10 cellular contexts compared by ENCODE assay signal in genomic region chrX:107677909-107678308, GRCh38. TPM values are rescaled to one million over a fixed set of nuclear protein-coding genes. Genes with fewer than 3 reads are reported as not detected.
A peak's percentile ranks its signal among the peaks of the same experiment; 100 is the strongest.
DNase-seq lines count a peak whose midpoint lies in the region; ATAC-seq and TF ChIP-seq lines count a peak whose summit lies in the region.
"Had no signal": no experiment of that assay in that cellular context is flagged by ENCODE, and none has a peak within 500 bp of the region (broad histone marks: within the 10 kb centered on the region; RNA-seq: fewer than 3 reads in every experiment).

No MANE protein-coding gene starts in this region.

- H3K27me3 ChIP-seq in heart left ventricle = peaks cover 0 to 8% (median 0%) of the 10 kb centered on the region in 9 donors

- ATAC-seq in activated CD8-positive, alpha-beta T cell treated with anti-CD3 and anti-CD28 coated beads, Interleukin-2, amount 10 ng/mL, durations not matched to agents 7 days and 5 days = no peak
- ATAC-seq in heart left ventricle = no peak
- no peak for ATAC-seq in GM19455 (IDR thresholded peaks at IDR 0.05; ENCODE audit: unreplicated experiment)

- no peaks in the 10 kb centered on the region for H3K9me3 ChIP-seq in heart left ventricle

- no peaks in the 10 kb centered on the region for H3K27me3 Mint-ChIP-seq in Calu3 (ENCODE audit: unreplicated experiment)
- no peaks in the 10 kb centered on the region for H3K27me3 Mint-ChIP-seq in activated CD8-positive, alpha-beta T cell treated with anti-CD3 and anti-CD28 coated beads, Interleukin-2, amount 10 ng/mL, durations not matched to agents 7 days and 5 days (ENCODE audit: low read depth)

- H3K9me3 Mint-ChIP-seq in Calu3 (ENCODE audit: low read depth, unreplicated experiment) = no peaks in the 10 kb centered on the region
- H3K9me3 Mint-ChIP-seq in activated CD8-positive, alpha-beta T cell treated with anti-CD3 and anti-CD28 coated beads, Interleukin-2, amount 10 ng/mL, durations not matched to agents 7 days and 5 days (ENCODE audit: insufficient read depth) = no peaks in the 10 kb centered on the region

- TF ChIP-seq CTCF in Calu3 (IDR thresholded peaks at IDR 0.05; ENCODE audit: unreplicated experiment) (no peak), heart left ventricle (IDR thresholded peaks at IDR 0.05) (no peak)

- TF ChIP-seq POLR2A in heart left ventricle (IDR thresholded peaks at IDR 0.05) = no peak

- intact Hi-C loops in Calu3 (cut with micrococcal nuclease; ENCODE audit: unreplicated experiment) = loop anchor here (2.0 to 5.0 kb wide), 2 partner anchors 33 to 54 kb away; no protein-coding TSS in a partner anchor
- intact Hi-C loops in heart left ventricle (cut with DNase I) = loop anchor here in 3 of 10 donors (2.0 to 5.0 kb wide), 3 partner anchors 34 to 39 kb away; no protein-coding TSS in a partner anchor

- POLR2A ChIA-PET in activated CD8-positive, alpha-beta T cell treated with anti-CD3 and anti-CD28 coated beads, Interleukin-2, amount 10 ng/mL, durations not matched to agents 7 days and 5 days (lab: Charles Lee) = interaction anchor here (1.3 to 10.2 kb wide), 2 partner anchors 37 to 49 kb away, joined by 5 to 292 read pairs; partner anchors contain the start of gene PRPS1

- 41 to 67% (median 61%) methylated on average over 4 of the region's 4 CpGs for WGBS in heart left ventricle, 4 donors

- H3K4me1 ChIP-seq in heart left ventricle = peaks cover 0 to 68% (median 22%) of the 10 kb centered on the region in 12 donors

- H3K4me1 Mint-ChIP-seq in Calu3 (ENCODE audit: low read depth, unreplicated experiment) = peaks cover 37% of the 10 kb centered on the region
- H3K4me1 Mint-ChIP-seq in activated CD8-positive, alpha-beta T cell treated with anti-CD3 and anti-CD28 coated beads, Interleukin-2, amount 10 ng/mL, durations not matched to agents 7 days and 5 days (ENCODE audit: low read depth) = peaks cover 70% of the 10 kb centered on the region

- H3K27ac Mint-ChIP-seq in Calu3 (ENCODE audit: unreplicated experiment) = peak overlapping the region; percentile 92
- peak overlapping the region; percentile 36 for H3K27ac Mint-ChIP-seq in activated CD8-positive, alpha-beta T cell treated with anti-CD3 and anti-CD28 coated beads, Interleukin-2, amount 10 ng/mL, durations not matched to agents 7 days and 5 days

- BruUV-seq in Calu3 (replicated peaks; lab: Mats Ljungman, UMichigan) = no TSS peak

- no peak for DNase-seq in Calu3
- DNase-seq in activated CD8-positive, alpha-beta T cell treated with anti-CD3 and anti-CD28 coated beads, Interleukin-2, amount 10 ng/mL, durations not matched to agents 7 days and 5 days = no peak
- no peak for DNase-seq in heart left ventricle
- DNase-seq in COR-L47 (lab: John Stamatoyannopoulos, UW) = no peak
- DNase-seq in NCI-H1092 (lab: John Stamatoyannopoulos, UW) = no peak
- DNase-seq in KG1 (lab: John Stamatoyannopoulos, UW) = no peak
- DNase-seq: HCEC 1CT, NCI-H2029 treated with DMSO at 0.1 percent for 48 hours had no signal

- no peak overlapping the region for H3K4me3 Mint-ChIP-seq in Calu3 (ENCODE audit: low read depth, unreplicated experiment)
- H3K4me3 Mint-ChIP-seq in activated CD8-positive, alpha-beta T cell treated with anti-CD3 and anti-CD28 coated beads, Interleukin-2, amount 10 ng/mL, durations not matched to agents 7 days and 5 days = no peak overlapping the region

- H3K27ac ChIP-seq in heart left ventricle (peak overlapping the region; percentile 72 to 99 (median 88)), skin epidermis (peak overlapping the region in 17 of 21 experiments; percentile 29 to 94 (median 88))

- CTCF ChIA-PET in Calu3 (lab: Charles Lee) = interaction anchor here (0.9 kb wide), 1 partner anchor 99 kb away, joined by 3 read pairs; the partner anchor contains the start of gene NCBP2L
- CTCF ChIA-PET in activated CD8-positive, alpha-beta T cell treated with anti-CD3 and anti-CD28 coated beads, Interleukin-2, amount 10 ng/mL, durations not matched to agents 7 days and 5 days (lab: Charles Lee) = interaction anchor here (0.9 to 8.1 kb wide), 7 partner anchors 18 to 99 kb away, joined by 3 to 308 read pairs (median 3); partner anchors contain the start of genes NCBP2L and PRPS1

- H3K4me3 ChIP-seq in heart left ventricle = no peak overlapping the region
- no peak overlapping the region for H3K4me3 ChIP-seq in skin epidermis

- H3K36me3 ChIP-seq in heart left ventricle = no peaks in the 10 kb centered on the region

- peaks cover 30% of the 10 kb centered on the region for H3K36me3 Mint-ChIP-seq in Calu3 (ENCODE audit: insufficient read depth, unreplicated experiment)
- H3K36me3 Mint-ChIP-seq in activated CD8-positive, alpha-beta T cell treated with anti-CD3 and anti-CD28 coated beads, Interleukin-2, amount 10 ng/mL, durations not matched to agents 7 days and 5 days (ENCODE audit: low read depth) = no peaks in the 10 kb centered on the region

RNA-seq across cellular contexts. Expression of gene PRPS1, which starts 49.6 kb away (rescaled TPM):
- 62.5 and 72.5 TPM in 2 replicates for total RNA-seq in Calu3 (2022)
- 10 to 100 TPM; 69.8 to 71.3 TPM for total RNA-seq in activated CD8-positive, alpha-beta T cell treated with anti-CD3 and anti-CD28 coated beads, Interleukin-2, amount 10 ng/mL, durations not matched to agents 7 days and 5 days
- total RNA-seq in heart left ventricle = 10 to 100 TPM; 19.4 to 32.0 (median 25.0) TPM
- polyA plus RNA-seq in heart left ventricle = 10 to 100 TPM in 1 of 2 donors, 1 to 10 TPM in 1; 7.2 to 41.0 TPM
